1 cellular context compared by ENCODE assay signal in genomic region chr1:3992103-3992556, GRCh38.
TF ChIP-seq lines count a peak whose summit lies in the region.

No MANE protein-coding gene starts in this region.

TF ChIP-seq in K562, 482 proteins besides CTCF, POLR2A, EP300 and RAD21 (continued from another document):
- TF ChIP-seq, protein P1, sequence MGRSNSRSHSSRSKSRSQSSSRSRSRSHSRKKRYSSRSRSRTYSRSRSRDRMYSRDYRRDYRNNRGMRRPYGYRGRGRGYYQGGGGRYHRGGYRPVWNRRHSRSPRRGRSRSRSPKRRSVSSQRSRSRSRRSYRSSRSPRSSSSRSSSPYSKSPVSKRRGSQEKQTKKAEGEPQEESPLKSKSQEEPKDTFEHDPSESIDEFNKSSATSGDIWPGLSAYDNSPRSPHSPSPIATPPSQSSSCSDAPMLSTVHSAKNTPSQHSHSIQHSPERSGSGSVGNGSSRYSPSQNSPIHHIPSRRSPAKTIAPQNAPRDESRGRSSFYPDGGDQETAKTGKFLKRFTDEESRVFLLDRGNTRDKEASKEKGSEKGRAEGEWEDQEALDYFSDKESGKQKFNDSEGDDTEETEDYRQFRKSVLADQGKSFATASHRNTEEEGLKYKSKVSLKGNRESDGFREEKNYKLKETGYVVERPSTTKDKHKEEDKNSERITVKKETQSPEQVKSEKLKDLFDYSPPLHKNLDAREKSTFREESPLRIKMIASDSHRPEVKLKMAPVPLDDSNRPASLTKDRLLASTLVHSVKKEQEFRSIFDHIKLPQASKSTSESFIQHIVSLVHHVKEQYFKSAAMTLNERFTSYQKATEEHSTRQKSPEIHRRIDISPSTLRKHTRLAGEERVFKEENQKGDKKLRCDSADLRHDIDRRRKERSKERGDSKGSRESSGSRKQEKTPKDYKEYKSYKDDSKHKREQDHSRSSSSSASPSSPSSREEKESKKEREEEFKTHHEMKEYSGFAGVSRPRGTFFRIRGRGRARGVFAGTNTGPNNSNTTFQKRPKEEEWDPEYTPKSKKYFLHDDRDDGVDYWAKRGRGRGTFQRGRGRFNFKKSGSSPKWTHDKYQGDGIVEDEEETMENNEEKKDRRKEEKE (IDR thresholded peaks at IDR 0.05; ENCODE audit: borderline replicate concordance in 1 of 2, control insufficient read depth in 1 of 2, low read depth in 2 of 2, low read length in 1 of 2) = no peak
- TF ChIP-seq CBX1 (IDR thresholded peaks at IDR 0.05; ENCODE audit: low read depth) (no peak), ZNF146 (CRISPR knock-in tag; IDR thresholded peaks at IDR 0.05; ENCODE audit: unreplicated experiment) (no peak), TSC22D4 (tag; IDR thresholded peaks at IDR 0.05) (no peak), E2F5 (CRISPR knock-in tag; IDR thresholded peaks at IDR 0.05) (no peak), LCOR (CRISPR knock-in tag; IDR thresholded peaks at IDR 0.05) (no peak), NUFIP1 (IDR thresholded peaks at IDR 0.05; ENCODE audit: partially characterized antibody) (no peak), HDAC1 (IDR thresholded peaks at IDR 0.05) (peak in 1 of 2 experiments; percentile 77; a peak in 1 of 4 replicates), CBFB (CRISPR knock-in tag; IDR thresholded peaks at IDR 0.05) (no peak), PHF20 (IDR thresholded peaks at IDR 0.05; ENCODE audit: partially characterized antibody) (no peak), ZC3H11A (IDR thresholded peaks at IDR 0.05; ENCODE audit: low read depth, low read length) (peak; percentile 95), HMGN3 (IDR thresholded peaks at IDR 0.05; ENCODE audit: borderline replicate concordance, extremely low read depth, insufficient read length, low read depth, low read length) (no peak), HNRNPUL1 (IDR thresholded peaks at IDR 0.05; ENCODE audit: low read length) (no peak), CBX8 (IDR thresholded peaks at IDR 0.05; ENCODE audit: borderline replicate concordance, extremely low read depth, low read depth, low read length, poor library complexity, severe bottlenecking) (no peak), EWSR1 (IDR thresholded peaks at IDR 0.05; ENCODE audit: borderline replicate concordance, low read depth, partially characterized antibody) (no peak), PRMT5 (CRISPR knock-in tag; IDR thresholded peaks at IDR 0.05) (no peak), ZBTB8A (IDR thresholded peaks at IDR 0.05; ENCODE audit: partially characterized antibody) (no peak), SMARCC2 (IDR thresholded peaks at IDR 0.05; ENCODE audit: low read depth) (no peak; the same call in 1 of the 2 replicates), ZSCAN32 (CRISPR knock-in tag; IDR thresholded peaks at IDR 0.05) (no peak), ELF1 (tag; IDR thresholded peaks at IDR 0.05) (no peak), PHB2 (IDR thresholded peaks at IDR 0.05; ENCODE audit: low read depth) (no peak), RFX1 (IDR thresholded peaks at IDR 0.05) (no peak), HDAC3 (IDR thresholded peaks at IDR 0.05; ENCODE audit: borderline replicate concordance, partially characterized antibody) (no peak), ZBTB17 (CRISPR knock-in tag; IDR thresholded peaks at IDR 0.05) (no peak), CBFA2T3 (IDR thresholded peaks at IDR 0.05) (no peak), EP400 (IDR thresholded peaks at IDR 0.05) (no peak), THAP7 (CRISPR knock-in tag; IDR thresholded peaks at IDR 0.05) (no peak), DMBX1 (CRISPR knock-in tag; IDR thresholded peaks at IDR 0.05; ENCODE audit: borderline replicate concordance) (no peak)
- TF ChIP-seq, protein P2, sequence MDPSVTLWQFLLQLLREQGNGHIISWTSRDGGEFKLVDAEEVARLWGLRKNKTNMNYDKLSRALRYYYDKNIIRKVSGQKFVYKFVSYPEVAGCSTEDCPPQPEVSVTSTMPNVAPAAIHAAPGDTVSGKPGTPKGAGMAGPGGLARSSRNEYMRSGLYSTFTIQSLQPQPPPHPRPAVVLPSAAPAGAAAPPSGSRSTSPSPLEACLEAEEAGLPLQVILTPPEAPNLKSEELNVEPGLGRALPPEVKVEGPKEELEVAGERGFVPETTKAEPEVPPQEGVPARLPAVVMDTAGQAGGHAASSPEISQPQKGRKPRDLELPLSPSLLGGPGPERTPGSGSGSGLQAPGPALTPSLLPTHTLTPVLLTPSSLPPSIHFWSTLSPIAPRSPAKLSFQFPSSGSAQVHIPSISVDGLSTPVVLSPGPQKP (CRISPR knock-in tag; IDR thresholded peaks at IDR 0.05) = no peak
- TF ChIP-seq, protein P3, sequence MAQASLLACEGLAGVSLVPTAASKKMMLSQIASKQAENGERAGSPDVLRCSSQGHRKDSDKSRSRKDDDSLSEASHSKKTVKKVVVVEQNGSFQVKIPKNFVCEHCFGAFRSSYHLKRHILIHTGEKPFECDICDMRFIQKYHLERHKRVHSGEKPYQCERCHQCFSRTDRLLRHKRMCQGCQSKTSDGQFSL (CRISPR knock-in tag; IDR thresholded peaks at IDR 0.05) = no peak
- TF ChIP-seq, protein P3 (tag; IDR thresholded peaks at IDR 0.05) = no peak
- TF ChIP-seq, protein P4, sequence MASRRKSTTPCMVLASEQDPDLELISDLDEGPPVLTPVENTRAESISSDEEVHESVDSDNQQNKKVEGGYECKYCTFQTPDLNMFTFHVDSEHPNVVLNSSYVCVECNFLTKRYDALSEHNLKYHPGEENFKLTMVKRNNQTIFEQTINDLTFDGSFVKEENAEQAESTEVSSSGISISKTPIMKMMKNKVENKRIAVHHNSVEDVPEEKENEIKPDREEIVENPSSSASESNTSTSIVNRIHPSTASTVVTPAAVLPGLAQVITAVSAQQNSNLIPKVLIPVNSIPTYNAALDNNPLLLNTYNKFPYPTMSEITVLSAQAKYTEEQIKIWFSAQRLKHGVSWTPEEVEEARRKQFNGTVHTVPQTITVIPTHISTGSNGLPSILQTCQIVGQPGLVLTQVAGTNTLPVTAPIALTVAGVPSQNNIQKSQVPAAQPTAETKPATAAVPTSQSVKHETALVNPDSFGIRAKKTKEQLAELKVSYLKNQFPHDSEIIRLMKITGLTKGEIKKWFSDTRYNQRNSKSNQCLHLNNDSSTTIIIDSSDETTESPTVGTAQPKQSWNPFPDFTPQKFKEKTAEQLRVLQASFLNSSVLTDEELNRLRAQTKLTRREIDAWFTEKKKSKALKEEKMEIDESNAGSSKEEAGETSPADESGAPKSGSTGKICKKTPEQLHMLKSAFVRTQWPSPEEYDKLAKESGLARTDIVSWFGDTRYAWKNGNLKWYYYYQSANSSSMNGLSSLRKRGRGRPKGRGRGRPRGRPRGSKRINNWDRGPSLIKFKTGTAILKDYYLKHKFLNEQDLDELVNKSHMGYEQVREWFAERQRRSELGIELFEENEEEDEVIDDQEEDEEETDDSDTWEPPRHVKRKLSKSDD (conservative IDR thresholded peaks at IDR 0.05; ENCODE audit: low read length) = no peak
- TF ChIP-seq, protein P5, sequence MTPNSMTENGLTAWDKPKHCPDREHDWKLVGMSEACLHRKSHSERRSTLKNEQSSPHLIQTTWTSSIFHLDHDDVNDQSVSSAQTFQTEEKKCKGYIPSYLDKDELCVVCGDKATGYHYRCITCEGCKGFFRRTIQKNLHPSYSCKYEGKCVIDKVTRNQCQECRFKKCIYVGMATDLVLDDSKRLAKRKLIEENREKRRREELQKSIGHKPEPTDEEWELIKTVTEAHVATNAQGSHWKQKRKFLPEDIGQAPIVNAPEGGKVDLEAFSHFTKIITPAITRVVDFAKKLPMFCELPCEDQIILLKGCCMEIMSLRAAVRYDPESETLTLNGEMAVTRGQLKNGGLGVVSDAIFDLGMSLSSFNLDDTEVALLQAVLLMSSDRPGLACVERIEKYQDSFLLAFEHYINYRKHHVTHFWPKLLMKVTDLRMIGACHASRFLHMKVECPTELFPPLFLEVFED (CRISPR knock-in tag; conservative IDR thresholded peaks at IDR 0.05) = no peak
- TF ChIP-seq, protein P6, sequence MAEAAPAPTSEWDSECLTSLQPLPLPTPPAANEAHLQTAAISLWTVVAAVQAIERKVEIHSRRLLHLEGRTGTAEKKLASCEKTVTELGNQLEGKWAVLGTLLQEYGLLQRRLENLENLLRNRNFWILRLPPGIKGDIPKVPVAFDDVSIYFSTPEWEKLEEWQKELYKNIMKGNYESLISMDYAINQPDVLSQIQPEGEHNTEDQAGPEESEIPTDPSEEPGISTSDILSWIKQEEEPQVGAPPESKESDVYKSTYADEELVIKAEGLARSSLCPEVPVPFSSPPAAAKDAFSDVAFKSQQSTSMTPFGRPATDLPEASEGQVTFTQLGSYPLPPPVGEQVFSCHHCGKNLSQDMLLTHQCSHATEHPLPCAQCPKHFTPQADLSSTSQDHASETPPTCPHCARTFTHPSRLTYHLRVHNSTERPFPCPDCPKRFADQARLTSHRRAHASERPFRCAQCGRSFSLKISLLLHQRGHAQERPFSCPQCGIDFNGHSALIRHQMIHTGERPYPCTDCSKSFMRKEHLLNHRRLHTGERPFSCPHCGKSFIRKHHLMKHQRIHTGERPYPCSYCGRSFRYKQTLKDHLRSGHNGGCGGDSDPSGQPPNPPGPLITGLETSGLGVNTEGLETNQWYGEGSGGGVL (CRISPR knock-in tag; IDR thresholded peaks at IDR 0.05) = no peak
TF ChIP-seq in K562: peak in this region for 58.
